9 cellular contexts compared by ENCODE assay signal in genomic region chr17:38353084-38353604, GRCh38. TPM values are rescaled to one million over a fixed set of nuclear protein-coding genes. Genes with fewer than 3 reads are reported as not detected.
DNase-seq lines count a peak whose midpoint lies in the region; FAIRE-seq and TF ChIP-seq lines count a peak whose summit lies in the region.
"Had no signal": no experiment of that assay in that cellular context is flagged by ENCODE, and none has a peak within 500 bp of the region (broad histone marks: within the 10 kb centered on the region; RNA-seq: fewer than 3 reads in every experiment).

No MANE protein-coding gene starts in this region.

- no peak for DNase-seq in T-helper 1 cell
- DNase-seq in activated T-helper 2 cell treated with anti-CD3 and anti-CD28 coated beads, Interferon-gamma antibody, Interleukin-2, Interleukin-4, amounts not matched to agents 10 μg/mL and 5 μg/mL and 100 μg/mL, durations not matched to agents 14 hours and 24 hours and 36 hours (ENCODE audit: low spot score), result no peak
- peak; percentile 1 for DNase-seq in kidney
- DNase-seq in suprapubic skin (ENCODE audit: low spot score in 2 of 2), result no peak
- no peak for DNase-seq in activated gamma-delta T cell (lab: John Stamatoyannopoulos, UW)
- no peak for DNase-seq in SK-N-DZ (ENCODE audit: low spot score)
- no peak for DNase-seq in midbrain (lab: John Stamatoyannopoulos, UW)
- DNase-seq: NK-92 treated with Interleukin-12 subunit alpha and Interleukin-12 subunit beta, amount 100 ng/mL, for 24 hours had no signal

- peak overlapping the region; percentile 68 for H3K4me3 Mint-ChIP-seq in T-helper 1 cell treated with Interleukin-12 subunit alpha and Interleukin-12 subunit beta and Interleukin-4 antibody, amounts not matched to agents 30 μg/mL and 1 μg/mL, for 36 hours
- peak overlapping the region; percentile 62 for H3K4me3 Mint-ChIP-seq in activated T-helper 2 cell treated with anti-CD3 and anti-CD28 coated beads, Interferon-gamma antibody, Interleukin-2, Interleukin-4, amounts not matched to agents 10 μg/mL and 5 μg/mL and 100 μg/mL, durations not matched to agents 14 hours and 24 hours and 36 hours (ENCODE audit: low read depth)

- no peak for FAIRE-seq in kidney (lab: Jason Lieb, UNC)

- H3K36me3 Mint-ChIP-seq in T-helper 1 cell treated with Interleukin-12 subunit alpha and Interleukin-12 subunit beta and Interleukin-4 antibody, amounts not matched to agents 30 μg/mL and 1 μg/mL, for 36 hours (ENCODE audit: low read depth), result peaks cover 6% of the 10 kb centered on the region
- H3K36me3 Mint-ChIP-seq in activated T-helper 2 cell treated with anti-CD3 and anti-CD28 coated beads, Interferon-gamma antibody, Interleukin-2, Interleukin-4, amounts not matched to agents 10 μg/mL and 5 μg/mL and 100 μg/mL, durations not matched to agents 14 hours and 24 hours and 36 hours (ENCODE audit: low read depth), result peaks cover 8% of the 10 kb centered on the region

- H3K9me3 ChIP-seq in kidney (ENCODE audit: control insufficient read depth in 1 of 2, low read length in 2 of 2) (no peaks in the 10 kb centered on the region), suprapubic skin (no peaks in the 10 kb centered on the region)

- H3K4me1 ChIP-seq in kidney (ENCODE audit: control insufficient read depth in 1 of 2, insufficient read depth in 1 of 2, low read depth in 1 of 2, low read length in 2 of 2) (peaks cover 21 to 26% of the 10 kb centered on the region in 2 donors), suprapubic skin (peaks cover 51% of the 10 kb centered on the region)

- intact Hi-C loops in activated T-helper 2 cell treated with anti-CD3 and anti-CD28 coated beads, Interferon-gamma antibody, Interleukin-2, Interleukin-4, amounts not matched to agents 10 μg/mL and 5 μg/mL and 100 μg/mL, durations not matched to agents 14 hours and 24 hours and 36 hours (cut with micrococcal nuclease), result no loop called here
- intact Hi-C loops in kidney (cut with DNase I), result no loop called here

- peak overlapping the region; percentile 56 to 76 for H3K9ac ChIP-seq in kidney (ENCODE audit: low read length in 2 of 2)

- no peaks in the 10 kb centered on the region for H3K27me3 ChIP-seq in suprapubic skin

- no peak for TF ChIP-seq POLR2A in suprapubic skin (IDR thresholded peaks at IDR 0.05)

- H3K27ac ChIP-seq in kidney (ENCODE audit: low read depth in 2 of 2, low read length in 2 of 2), result no peak overlapping the region
- peak overlapping the region; percentile 84 for H3K27ac ChIP-seq in suprapubic skin

- no peak for TF ChIP-seq CTCF in kidney (IDR thresholded peaks at IDR 0.05; ENCODE audit: borderline replicate concordance, extremely low read depth, insufficient read depth)
- TF ChIP-seq CTCF in suprapubic skin (IDR thresholded peaks at IDR 0.05), result no peak

- 8% methylated on average over 8 of the region's 8 CpGs for WGBS in suprapubic skin

- H3K4me3 ChIP-seq in kidney (ENCODE audit: low read length in 2 of 2), result peak overlapping the region; percentile 71 to 85
- H3K4me3 ChIP-seq in suprapubic skin, result peak overlapping the region; percentile 91

- H3K4me1 Mint-ChIP-seq in T-helper 1 cell treated with Interleukin-12 subunit alpha and Interleukin-12 subunit beta and Interleukin-4 antibody, amounts not matched to agents 30 μg/mL and 1 μg/mL, for 36 hours (ENCODE audit: low read depth), result peaks cover 41% of the 10 kb centered on the region
- H3K4me1 Mint-ChIP-seq in activated T-helper 2 cell treated with anti-CD3 and anti-CD28 coated beads, Interferon-gamma antibody, Interleukin-2, Interleukin-4, amounts not matched to agents 10 μg/mL and 5 μg/mL and 100 μg/mL, durations not matched to agents 14 hours and 24 hours and 36 hours (ENCODE audit: low read depth), result peaks cover 40% of the 10 kb centered on the region

- no peaks in the 10 kb centered on the region for H3K36me3 ChIP-seq in kidney (ENCODE audit: control insufficient read depth in 1 of 2, insufficient read depth in 2 of 2, low read length in 2 of 2)
- no peaks in the 10 kb centered on the region for H3K36me3 ChIP-seq in suprapubic skin

- no peaks in the 10 kb centered on the region for H3K27me3 Mint-ChIP-seq in T-helper 1 cell treated with Interleukin-12 subunit alpha and Interleukin-12 subunit beta and Interleukin-4 antibody, amounts not matched to agents 30 μg/mL and 1 μg/mL, for 36 hours (ENCODE audit: low read depth)
- H3K27me3 Mint-ChIP-seq in activated T-helper 2 cell treated with anti-CD3 and anti-CD28 coated beads, Interferon-gamma antibody, Interleukin-2, Interleukin-4, amounts not matched to agents 10 μg/mL and 5 μg/mL and 100 μg/mL, durations not matched to agents 14 hours and 24 hours and 36 hours (ENCODE audit: low read depth), result no peaks in the 10 kb centered on the region

- TF ChIP-seq EP300 in suprapubic skin (IDR thresholded peaks at IDR 0.05), result no peak

- peak overlapping the region; percentile 37 for H3K27ac Mint-ChIP-seq in T-helper 1 cell treated with Interleukin-12 subunit alpha and Interleukin-12 subunit beta and Interleukin-4 antibody, amounts not matched to agents 30 μg/mL and 1 μg/mL, for 36 hours
- H3K27ac Mint-ChIP-seq in activated T-helper 2 cell treated with anti-CD3 and anti-CD28 coated beads, Interferon-gamma antibody, Interleukin-2, Interleukin-4, amounts not matched to agents 10 μg/mL and 5 μg/mL and 100 μg/mL, durations not matched to agents 14 hours and 24 hours and 36 hours, result no peak overlapping the region

- H3K9me3 Mint-ChIP-seq in T-helper 1 cell treated with Interleukin-12 subunit alpha and Interleukin-12 subunit beta and Interleukin-4 antibody, amounts not matched to agents 30 μg/mL and 1 μg/mL, for 36 hours, result no peaks in the 10 kb centered on the region
- H3K9me3 Mint-ChIP-seq in activated T-helper 2 cell treated with anti-CD3 and anti-CD28 coated beads, Interferon-gamma antibody, Interleukin-2, Interleukin-4, amounts not matched to agents 10 μg/mL and 5 μg/mL and 100 μg/mL, durations not matched to agents 14 hours and 24 hours and 36 hours, result no peaks in the 10 kb centered on the region

RNA-seq across cellular contexts. Expression of gene SOCS7, which starts 1.5 kb away (rescaled TPM):
- total RNA-seq in activated T-helper 2 cell treated with anti-CD3 and anti-CD28 coated beads, Interferon-gamma antibody, Interleukin-2, Interleukin-4, amounts not matched to agents 10 μg/mL and 5 μg/mL and 100 μg/mL, durations not matched to agents 14 hours and 24 hours and 36 hours, result 25.9 and 30.5 TPM in 2 replicates
- total RNA-seq in kidney (18.7 TPM), suprapubic skin (10 to 100 TPM; 20.7 to 44.9 (median 37.1) TPM)
- polyA plus RNA-seq in kidney (ENCODE audit: insufficient read depth, low read depth, low replicate concordance), result 2.7 TPM
- polyA plus RNA-seq in SK-N-DZ (2014; cell fraction: cytosol; rRNA removed), result 19.1 and 19.2 TPM in 2 replicates
- 14.0 and 19.9 TPM in 2 replicates for polyA plus RNA-seq in SK-N-DZ (2014; cell fraction: nucleus; rRNA removed)

RNA-seq across cellular contexts. Expression of gene GPR179, which starts 9.4 kb away (rescaled TPM):
- not detected in 2 replicates for total RNA-seq in activated T-helper 2 cell treated with anti-CD3 and anti-CD28 coated beads, Interferon-gamma antibody, Interleukin-2, Interleukin-4, amounts not matched to agents 10 μg/mL and 5 μg/mL and 100 μg/mL, durations not matched to agents 14 hours and 24 hours and 36 hours
- total RNA-seq in kidney (not detected), suprapubic skin (under 1 TPM in 1 of 4 donors, not detected in 3; 0.17 TPM)
- not detected for polyA plus RNA-seq in kidney (ENCODE audit: insufficient read depth, low read depth, low replicate concordance)
- 0.06 TPM in 1 of 2 replicates, not detected in the other for polyA plus RNA-seq in SK-N-DZ (2014; cell fraction: cytosol; rRNA removed)
- 0.08 and 0.70 TPM in 2 replicates for polyA plus RNA-seq in SK-N-DZ (2014; cell fraction: nucleus; rRNA removed)

RNA-seq across cellular contexts. Expression of gene MRPL45, which starts 56.2 kb away (rescaled TPM):
- 43.5 and 44.6 TPM in 2 replicates for total RNA-seq in activated T-helper 2 cell treated with anti-CD3 and anti-CD28 coated beads, Interferon-gamma antibody, Interleukin-2, Interleukin-4, amounts not matched to agents 10 μg/mL and 5 μg/mL and 100 μg/mL, durations not matched to agents 14 hours and 24 hours and 36 hours
- total RNA-seq in kidney (28.0 TPM), suprapubic skin (10 to 100 TPM; 30.3 to 37.4 (median 32.8) TPM)
- polyA plus RNA-seq in kidney (ENCODE audit: insufficient read depth, low read depth, low replicate concordance), result 45.9 TPM
- polyA plus RNA-seq in SK-N-DZ (2014; cell fraction: cytosol; rRNA removed), result 57.9 and 64.5 TPM in 2 replicates
- polyA plus RNA-seq in SK-N-DZ (2014; cell fraction: nucleus; rRNA removed), result 29.4 and 32.0 TPM in 2 replicates
